ENCODE assay signal across 2 cellular contexts in the genomic region with DNA sequence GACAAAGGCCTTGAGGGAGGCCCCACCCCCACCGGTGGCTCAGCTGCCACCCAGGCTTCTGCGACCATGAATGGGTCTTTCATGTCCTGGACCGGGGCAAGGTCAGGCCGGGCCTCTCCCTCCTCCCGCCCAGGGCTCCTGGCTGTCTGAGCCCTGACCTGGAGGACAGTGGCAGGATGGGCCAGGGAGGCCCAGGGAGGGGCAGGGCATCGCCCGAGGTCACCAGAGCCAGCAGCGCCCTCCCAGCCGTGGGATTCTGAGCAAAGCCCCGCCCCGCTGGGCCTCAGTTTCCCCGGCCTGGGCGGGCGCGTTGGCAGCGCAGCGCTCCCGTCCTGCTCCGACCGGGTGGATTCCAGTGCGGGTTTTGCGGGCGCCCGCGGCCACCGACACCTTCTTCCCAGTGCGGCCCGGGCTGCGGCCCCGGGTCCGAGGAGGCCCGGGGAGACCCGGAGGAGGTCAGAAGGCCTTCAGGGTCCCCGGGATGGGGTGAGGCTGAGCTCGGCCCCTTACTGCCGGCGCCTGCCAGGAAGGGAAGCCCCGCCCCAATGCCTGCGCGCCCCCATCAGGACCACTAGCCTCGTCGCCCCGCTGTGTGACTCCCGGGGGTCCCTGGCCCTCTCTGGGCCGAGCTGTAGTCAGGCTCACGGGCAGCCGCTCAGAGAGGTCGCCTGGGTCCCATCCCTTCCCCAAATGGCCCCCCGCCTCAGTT.
A peak's percentile ranks its signal among the peaks of the same experiment; 100 is the strongest.
TF ChIP-seq lines count a peak whose summit lies in the region.

No MANE protein-coding gene starts in this region.

TF ChIP-seq in HEK293T, 16 proteins besides CTCF, POLR2A, EP300 and RAD21:
- TF ChIP-seq ARNT (IDR thresholded peaks at IDR 0.05) (no peak), FOXA1 (IDR thresholded peaks at IDR 0.05) (no peak), FOXM1 (IDR thresholded peaks at IDR 0.05; ENCODE audit: borderline replicate concordance) (0 out of 2 replicates have a peak, but pooled peaks have one; percentile 31)
- TF ChIP-seq, protein P1, sequence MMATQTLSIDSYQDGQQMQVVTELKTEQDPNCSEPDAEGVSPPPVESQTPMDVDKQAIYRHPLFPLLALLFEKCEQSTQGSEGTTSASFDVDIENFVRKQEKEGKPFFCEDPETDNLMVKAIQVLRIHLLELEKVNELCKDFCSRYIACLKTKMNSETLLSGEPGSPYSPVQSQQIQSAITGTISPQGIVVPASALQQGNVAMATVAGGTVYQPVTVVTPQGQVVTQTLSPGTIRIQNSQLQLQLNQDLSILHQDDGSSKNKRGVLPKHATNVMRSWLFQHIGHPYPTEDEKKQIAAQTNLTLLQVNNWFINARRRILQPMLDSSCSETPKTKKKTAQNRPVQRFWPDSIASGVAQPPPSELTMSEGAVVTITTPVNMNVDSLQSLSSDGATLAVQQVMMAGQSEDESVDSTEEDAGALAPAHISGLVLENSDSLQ (IDR thresholded peaks at IDR 0.05), result no peak
TF ChIP-seq in HEK293T: peak in this region for 1.

TF ChIP-seq in HepG2, 621 proteins besides CTCF, POLR2A, EP300 and RAD21 (continues in another document):
- TF ChIP-seq TAF15 (IDR thresholded peaks at IDR 0.05; ENCODE audit: low read depth, low read length, poor library complexity, severe bottlenecking) (no peak), ZNF766 (CRISPR knock-in tag; IDR thresholded peaks at IDR 0.05; ENCODE audit: borderline replicate concordance) (peak; percentile 59; the same call in 1 of the 2 replicates), DMAP1 (CRISPR knock-in tag; IDR thresholded peaks at IDR 0.05) (peak; percentile 40; the same call in 1 of the 2 replicates), IKZF1 (IDR thresholded peaks at IDR 0.05) (no peak), ZFP1 (CRISPR knock-in tag; IDR thresholded peaks at IDR 0.05) (no peak), JARID2 (CRISPR knock-in tag; IDR thresholded peaks at IDR 0.05; ENCODE audit: insufficient replicate concordance) (no peak), YY1 (IDR thresholded peaks at IDR 0.05; ENCODE audit: insufficient read depth, insufficient replicate concordance, low read depth, low read length) (peak; percentile 80), ZNF264 (CRISPR knock-in tag; IDR thresholded peaks at IDR 0.05) (peak; percentile 29; the same call in 1 of the 2 replicates), KLF11 (CRISPR knock-in tag; IDR thresholded peaks at IDR 0.05) (no peak), ZNF713 (CRISPR knock-in tag; IDR thresholded peaks at IDR 0.05) (no peak), FOXM1 (CRISPR knock-in tag; IDR thresholded peaks at IDR 0.05) (no peak), CCDC6 (CRISPR knock-in tag; IDR thresholded peaks at IDR 0.05) (peak; percentile 65; the same call in 1 of the 2 replicates), ZNF841 (CRISPR knock-in tag; IDR thresholded peaks at IDR 0.05; ENCODE audit: borderline replicate concordance) (0 out of 2 replicates have a peak, but pooled peaks have one; percentile 42), FOXK1 (CRISPR knock-in tag; IDR thresholded peaks at IDR 0.05; ENCODE audit: borderline replicate concordance, low read depth) (0 out of 2 replicates have a peak, but pooled peaks have one; percentile 32), HOXD1 (CRISPR knock-in tag; IDR thresholded peaks at IDR 0.05) (peak; percentile 72; the same call in 1 of the 2 replicates), YEATS2 (CRISPR knock-in tag; IDR thresholded peaks at IDR 0.05; ENCODE audit: borderline replicate concordance) (no peak), FOXJ3 (CRISPR knock-in tag; IDR thresholded peaks at IDR 0.05; ENCODE audit: borderline replicate concordance) (peak; percentile 45; the same call in 1 of the 2 replicates), GFI1 (CRISPR knock-in tag; IDR thresholded peaks at IDR 0.05; ENCODE audit: borderline replicate concordance) (no peak), ZNF329 (CRISPR knock-in tag; IDR thresholded peaks at IDR 0.05; ENCODE audit: low read depth) (peak; percentile 51; the same call in 1 of the 2 replicates), XBP1 (CRISPR knock-in tag; IDR thresholded peaks at IDR 0.05) (no peak), JUNB (CRISPR knock-in tag; IDR thresholded peaks at IDR 0.05; ENCODE audit: borderline replicate concordance) (no peak), JUN (CRISPR knock-in tag; IDR thresholded peaks at IDR 0.05) (no peak), ZSCAN9 (CRISPR knock-in tag; IDR thresholded peaks at IDR 0.05; ENCODE audit: borderline replicate concordance) (0 out of 2 replicates have a peak, but pooled peaks have one; percentile 31), ZSCAN12 (CRISPR knock-in tag; IDR thresholded peaks at IDR 0.05) (peak; percentile 79; the same call in 1 of the 2 replicates), SMC3 (IDR thresholded peaks at IDR 0.05; ENCODE audit: low read length) (no peak), RORA (CRISPR knock-in tag; IDR thresholded peaks at IDR 0.05) (no peak), ZNF33B (CRISPR knock-in tag; IDR thresholded peaks at IDR 0.05) (no peak), ZNF451 (CRISPR knock-in tag; IDR thresholded peaks at IDR 0.05) (peak; percentile 50; the same call in 1 of the 2 replicates), ZNF333 (CRISPR knock-in tag; IDR thresholded peaks at IDR 0.05; ENCODE audit: borderline replicate concordance) (0 out of 2 replicates have a peak, but pooled peaks have one; percentile 71), ZNF776 (CRISPR knock-in tag; IDR thresholded peaks at IDR 0.05) (peak; percentile 96), ATM (IDR thresholded peaks at IDR 0.05; ENCODE audit: borderline replicate concordance) (no peak)
- TF ChIP-seq, protein P2, sequence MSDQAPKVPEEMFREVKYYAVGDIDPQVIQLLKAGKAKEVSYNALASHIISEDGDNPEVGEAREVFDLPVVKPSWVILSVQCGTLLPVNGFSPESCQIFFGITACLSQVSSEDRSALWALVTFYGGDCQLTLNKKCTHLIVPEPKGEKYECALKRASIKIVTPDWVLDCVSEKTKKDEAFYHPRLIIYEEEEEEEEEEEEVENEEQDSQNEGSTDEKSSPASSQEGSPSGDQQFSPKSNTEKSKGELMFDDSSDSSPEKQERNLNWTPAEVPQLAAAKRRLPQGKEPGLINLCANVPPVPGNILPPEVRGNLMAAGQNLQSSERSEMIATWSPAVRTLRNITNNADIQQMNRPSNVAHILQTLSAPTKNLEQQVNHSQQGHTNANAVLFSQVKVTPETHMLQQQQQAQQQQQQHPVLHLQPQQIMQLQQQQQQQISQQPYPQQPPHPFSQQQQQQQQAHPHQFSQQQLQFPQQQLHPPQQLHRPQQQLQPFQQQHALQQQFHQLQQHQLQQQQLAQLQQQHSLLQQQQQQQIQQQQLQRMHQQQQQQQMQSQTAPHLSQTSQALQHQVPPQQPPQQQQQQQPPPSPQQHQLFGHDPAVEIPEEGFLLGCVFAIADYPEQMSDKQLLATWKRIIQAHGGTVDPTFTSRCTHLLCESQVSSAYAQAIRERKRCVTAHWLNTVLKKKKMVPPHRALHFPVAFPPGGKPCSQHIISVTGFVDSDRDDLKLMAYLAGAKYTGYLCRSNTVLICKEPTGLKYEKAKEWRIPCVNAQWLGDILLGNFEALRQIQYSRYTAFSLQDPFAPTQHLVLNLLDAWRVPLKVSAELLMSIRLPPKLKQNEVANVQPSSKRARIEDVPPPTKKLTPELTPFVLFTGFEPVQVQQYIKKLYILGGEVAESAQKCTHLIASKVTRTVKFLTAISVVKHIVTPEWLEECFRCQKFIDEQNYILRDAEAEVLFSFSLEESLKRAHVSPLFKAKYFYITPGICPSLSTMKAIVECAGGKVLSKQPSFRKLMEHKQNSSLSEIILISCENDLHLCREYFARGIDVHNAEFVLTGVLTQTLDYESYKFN (CRISPR knock-in tag; conservative IDR thresholded peaks at IDR 0.05), result peak; percentile 97
- TF ChIP-seq, protein P3, sequence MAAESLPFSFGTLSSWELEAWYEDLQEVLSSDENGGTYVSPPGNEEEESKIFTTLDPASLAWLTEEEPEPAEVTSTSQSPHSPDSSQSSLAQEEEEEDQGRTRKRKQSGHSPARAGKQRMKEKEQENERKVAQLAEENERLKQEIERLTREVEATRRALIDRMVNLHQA (CRISPR knock-in tag; IDR thresholded peaks at IDR 0.05), result no peak
- TF ChIP-seq, protein P4, sequence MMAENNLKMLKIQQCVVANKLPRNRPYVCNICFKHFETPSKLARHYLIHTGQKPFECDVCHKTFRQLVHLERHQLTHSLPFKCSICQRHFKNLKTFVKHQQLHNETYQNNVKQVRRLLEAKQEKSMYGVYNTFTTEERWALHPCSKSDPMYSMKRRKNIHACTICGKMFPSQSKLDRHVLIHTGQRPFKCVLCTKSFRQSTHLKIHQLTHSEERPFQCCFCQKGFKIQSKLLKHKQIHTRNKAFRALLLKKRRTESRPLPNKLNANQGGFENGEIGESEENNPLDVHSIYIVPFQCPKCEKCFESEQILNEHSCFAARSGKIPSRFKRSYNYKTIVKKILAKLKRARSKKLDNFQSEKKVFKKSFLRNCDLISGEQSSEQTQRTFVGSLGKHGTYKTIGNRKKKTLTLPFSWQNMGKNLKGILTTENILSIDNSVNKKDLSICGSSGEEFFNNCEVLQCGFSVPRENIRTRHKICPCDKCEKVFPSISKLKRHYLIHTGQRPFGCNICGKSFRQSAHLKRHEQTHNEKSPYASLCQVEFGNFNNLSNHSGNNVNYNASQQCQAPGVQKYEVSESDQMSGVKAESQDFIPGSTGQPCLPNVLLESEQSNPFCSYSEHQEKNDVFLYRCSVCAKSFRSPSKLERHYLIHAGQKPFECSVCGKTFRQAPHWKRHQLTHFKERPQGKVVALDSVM (CRISPR knock-in tag; IDR thresholded peaks at IDR 0.05), result peak; percentile 91
- TF ChIP-seq, protein P5, sequence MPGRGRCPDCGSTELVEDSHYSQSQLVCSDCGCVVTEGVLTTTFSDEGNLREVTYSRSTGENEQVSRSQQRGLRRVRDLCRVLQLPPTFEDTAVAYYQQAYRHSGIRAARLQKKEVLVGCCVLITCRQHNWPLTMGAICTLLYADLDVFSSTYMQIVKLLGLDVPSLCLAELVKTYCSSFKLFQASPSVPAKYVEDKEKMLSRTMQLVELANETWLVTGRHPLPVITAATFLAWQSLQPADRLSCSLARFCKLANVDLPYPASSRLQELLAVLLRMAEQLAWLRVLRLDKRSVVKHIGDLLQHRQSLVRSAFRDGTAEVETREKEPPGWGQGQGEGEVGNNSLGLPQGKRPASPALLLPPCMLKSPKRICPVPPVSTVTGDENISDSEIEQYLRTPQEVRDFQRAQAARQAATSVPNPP (CRISPR knock-in tag; IDR thresholded peaks at IDR 0.05), result no peak
- TF ChIP-seq, protein P6, sequence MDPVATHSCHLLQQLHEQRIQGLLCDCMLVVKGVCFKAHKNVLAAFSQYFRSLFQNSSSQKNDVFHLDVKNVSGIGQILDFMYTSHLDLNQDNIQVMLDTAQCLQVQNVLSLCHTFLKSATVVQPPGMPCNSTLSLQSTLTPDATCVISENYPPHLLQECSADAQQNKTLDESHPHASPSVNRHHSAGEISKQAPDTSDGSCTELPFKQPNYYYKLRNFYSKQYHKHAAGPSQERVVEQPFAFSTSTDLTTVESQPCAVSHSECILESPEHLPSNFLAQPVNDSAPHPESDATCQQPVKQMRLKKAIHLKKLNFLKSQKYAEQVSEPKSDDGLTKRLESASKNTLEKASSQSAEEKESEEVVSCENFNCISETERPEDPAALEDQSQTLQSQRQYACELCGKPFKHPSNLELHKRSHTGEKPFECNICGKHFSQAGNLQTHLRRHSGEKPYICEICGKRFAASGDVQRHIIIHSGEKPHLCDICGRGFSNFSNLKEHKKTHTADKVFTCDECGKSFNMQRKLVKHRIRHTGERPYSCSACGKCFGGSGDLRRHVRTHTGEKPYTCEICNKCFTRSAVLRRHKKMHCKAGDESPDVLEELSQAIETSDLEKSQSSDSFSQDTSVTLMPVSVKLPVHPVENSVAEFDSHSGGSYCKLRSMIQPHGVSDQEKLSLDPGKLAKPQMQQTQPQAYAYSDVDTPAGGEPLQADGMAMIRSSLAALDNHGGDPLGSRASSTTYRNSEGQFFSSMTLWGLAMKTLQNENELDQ (CRISPR knock-in tag; IDR thresholded peaks at IDR 0.05; ENCODE audit: borderline replicate concordance), result no peak
- TF ChIP-seq, protein P7, sequence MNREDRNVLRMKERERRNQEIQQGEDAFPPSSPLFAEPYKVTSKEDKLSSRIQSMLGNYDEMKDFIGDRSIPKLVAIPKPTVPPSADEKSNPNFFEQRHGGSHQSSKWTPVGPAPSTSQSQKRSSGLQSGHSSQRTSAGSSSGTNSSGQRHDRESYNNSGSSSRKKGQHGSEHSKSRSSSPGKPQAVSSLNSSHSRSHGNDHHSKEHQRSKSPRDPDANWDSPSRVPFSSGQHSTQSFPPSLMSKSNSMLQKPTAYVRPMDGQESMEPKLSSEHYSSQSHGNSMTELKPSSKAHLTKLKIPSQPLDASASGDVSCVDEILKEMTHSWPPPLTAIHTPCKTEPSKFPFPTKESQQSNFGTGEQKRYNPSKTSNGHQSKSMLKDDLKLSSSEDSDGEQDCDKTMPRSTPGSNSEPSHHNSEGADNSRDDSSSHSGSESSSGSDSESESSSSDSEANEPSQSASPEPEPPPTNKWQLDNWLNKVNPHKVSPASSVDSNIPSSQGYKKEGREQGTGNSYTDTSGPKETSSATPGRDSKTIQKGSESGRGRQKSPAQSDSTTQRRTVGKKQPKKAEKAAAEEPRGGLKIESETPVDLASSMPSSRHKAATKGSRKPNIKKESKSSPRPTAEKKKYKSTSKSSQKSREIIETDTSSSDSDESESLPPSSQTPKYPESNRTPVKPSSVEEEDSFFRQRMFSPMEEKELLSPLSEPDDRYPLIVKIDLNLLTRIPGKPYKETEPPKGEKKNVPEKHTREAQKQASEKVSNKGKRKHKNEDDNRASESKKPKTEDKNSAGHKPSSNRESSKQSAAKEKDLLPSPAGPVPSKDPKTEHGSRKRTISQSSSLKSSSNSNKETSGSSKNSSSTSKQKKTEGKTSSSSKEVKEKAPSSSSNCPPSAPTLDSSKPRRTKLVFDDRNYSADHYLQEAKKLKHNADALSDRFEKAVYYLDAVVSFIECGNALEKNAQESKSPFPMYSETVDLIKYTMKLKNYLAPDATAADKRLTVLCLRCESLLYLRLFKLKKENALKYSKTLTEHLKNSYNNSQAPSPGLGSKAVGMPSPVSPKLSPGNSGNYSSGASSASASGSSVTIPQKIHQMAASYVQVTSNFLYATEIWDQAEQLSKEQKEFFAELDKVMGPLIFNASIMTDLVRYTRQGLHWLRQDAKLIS (CRISPR knock-in tag; IDR thresholded peaks at IDR 0.05), result no peak
- TF ChIP-seq, protein P8, sequence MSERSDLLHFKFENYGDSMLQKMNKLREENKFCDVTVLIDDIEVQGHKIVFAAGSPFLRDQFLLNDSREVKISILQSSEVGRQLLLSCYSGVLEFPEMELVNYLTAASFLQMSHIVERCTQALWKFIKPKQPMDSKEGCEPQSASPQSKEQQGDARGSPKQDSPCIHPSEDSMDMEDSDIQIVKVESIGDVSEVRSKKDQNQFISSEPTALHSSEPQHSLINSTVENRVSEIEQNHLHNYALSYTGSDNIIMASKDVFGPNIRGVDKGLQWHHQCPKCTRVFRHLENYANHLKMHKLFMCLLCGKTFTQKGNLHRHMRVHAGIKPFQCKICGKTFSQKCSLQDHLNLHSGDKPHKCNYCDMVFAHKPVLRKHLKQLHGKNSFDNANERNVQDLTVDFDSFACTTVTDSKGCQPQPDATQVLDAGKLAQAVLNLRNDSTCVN (CRISPR knock-in tag; IDR thresholded peaks at IDR 0.05; ENCODE audit: borderline replicate concordance), result no peak
